Comparison of ENCODE assay signal across 17 cellular contexts in the genomic region with DNA sequence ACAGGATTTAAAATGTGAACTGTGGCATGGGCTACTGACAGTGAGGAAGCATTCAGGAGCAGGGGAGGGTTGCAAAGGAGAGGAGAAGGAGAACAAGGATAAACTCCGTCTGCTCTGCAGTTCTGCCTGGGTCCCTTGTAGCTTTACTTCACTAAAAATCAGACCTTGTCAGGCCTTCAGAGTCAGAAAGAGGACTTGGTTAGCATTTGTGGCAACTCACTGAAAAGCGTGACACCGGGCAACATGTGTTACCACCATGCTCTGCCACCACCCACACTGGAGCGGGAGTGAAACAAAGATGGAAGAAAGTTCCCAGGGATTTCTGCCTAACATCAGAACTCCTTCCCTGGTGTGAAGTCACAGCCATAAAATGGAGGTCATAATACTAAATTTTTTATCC. TPM values are rescaled to one million over a fixed set of nuclear protein-coding genes. Genes with fewer than 3 reads are reported as not detected.
A peak's percentile ranks its signal among the peaks of the same experiment; 100 is the strongest.
DNase-seq lines count a peak whose midpoint lies in the region; FAIRE-seq lines count a peak whose summit lies in the region.
"Had no signal": no experiment of that assay in that cellular context is flagged by ENCODE, and none has a peak within 500 bp of the region (broad histone marks: within the 10 kb centered on the region; RNA-seq: fewer than 3 reads in every experiment).

No MANE protein-coding gene starts in this region.

- no peaks in the 10 kb centered on the region for H3K27me3 ChIP-seq in duodenal mucosa (ENCODE audit: control insufficient read depth in 1 of 2, insufficient read depth in 2 of 2, low read length in 2 of 2)
- H3K27me3 ChIP-seq: gastrocnemius medialis had no signal

- no peaks in the 10 kb centered on the region for H3K27me3 Mint-ChIP-seq in activated CD4-positive, alpha-beta T cell treated with anti-CD3 and anti-CD28 coated beads, Interleukin-2, amount 10 ng/mL, durations not matched to agents 24 days and 14 days
- H3K27me3 Mint-ChIP-seq in T-helper 2 cell treated with Interferon-gamma antibody and Interleukin-4, amounts not matched to agents 5 μg/mL and 100 μg/mL, for 36 hours (ENCODE audit: low read depth), result no peaks in the 10 kb centered on the region

- no peaks in the 10 kb centered on the region for H3K9me3 Mint-ChIP-seq in activated CD4-positive, alpha-beta T cell treated with anti-CD3 and anti-CD28 coated beads, Interleukin-2, amount 10 ng/mL, durations not matched to agents 24 days and 14 days
- no peaks in the 10 kb centered on the region for H3K9me3 Mint-ChIP-seq in T-helper 2 cell treated with Interferon-gamma antibody and Interleukin-4, amounts not matched to agents 5 μg/mL and 100 μg/mL, for 36 hours
- H3K9me3 Mint-ChIP-seq: brain, endodermal cell, H9 had no signal

- peaks cover 46% of the 10 kb centered on the region for H3K4me1 Mint-ChIP-seq in activated CD4-positive, alpha-beta T cell treated with anti-CD3 and anti-CD28 coated beads, Interleukin-2, amount 10 ng/mL, durations not matched to agents 24 days and 14 days
- peaks cover 42% of the 10 kb centered on the region for H3K4me1 Mint-ChIP-seq in T-helper 2 cell treated with Interferon-gamma antibody and Interleukin-4, amounts not matched to agents 5 μg/mL and 100 μg/mL, for 36 hours (ENCODE audit: low read depth)
- H3K4me1 Mint-ChIP-seq: brain, endodermal cell, H9 had no signal

- no peak overlapping the region for H3K27ac ChIP-seq in duodenal mucosa (ENCODE audit: low read depth, low read length)
- H3K27ac ChIP-seq: gastrocnemius medialis had no signal

- peak; percentile 76 for DNase-seq in activated CD4-positive, alpha-beta T cell treated with anti-CD3 and anti-CD28 coated beads, Interleukin-2, amount 10 ng/mL, durations not matched to agents 24 days and 14 days
- no peak for DNase-seq in activated CD4-positive, alpha-beta T cell treated with anti-CD3 and anti-CD28 coated beads for 1 hour
- peak; percentile 37 for DNase-seq in T-helper 2 cell treated with Interferon-gamma antibody and Interleukin-4, amounts not matched to agents 5 μg/mL and 100 μg/mL, for 36 hours (ENCODE audit: low spot score)
- peak; percentile 62 for DNase-seq in stimulated activated CD4-positive, alpha-beta T cell treated with anti-CD3 and anti-CD28 coated beads, Interleukin-4, amount 100 ng/mL, for 24 hours
- DNase-seq in SHP77 (lab: John Stamatoyannopoulos, UW) (no peak), frontal cortex (ENCODE audit: low spot score in 2 of 2) (no peak), medulla oblongata (ENCODE audit: extremely low spot score) (no peak)
- DNase-seq: ACHN, endodermal cell, gastrocnemius medialis, H9, midbrain, NCI-H2029, NCI-H748 treated with DMSO at 0.1 percent for 48 hours had no signal

- peaks cover 0 to 3% of the 10 kb centered on the region in 2 donors for H3K4me1 ChIP-seq in duodenal mucosa (ENCODE audit: control insufficient read depth in 1 of 2, insufficient read depth in 2 of 2, low read length in 2 of 2)

- H3K27ac Mint-ChIP-seq in activated CD4-positive, alpha-beta T cell treated with anti-CD3 and anti-CD28 coated beads, Interleukin-2, amount 10 ng/mL, durations not matched to agents 24 days and 14 days, result peak overlapping the region; percentile 90
- H3K27ac Mint-ChIP-seq in T-helper 2 cell treated with Interferon-gamma antibody and Interleukin-4, amounts not matched to agents 5 μg/mL and 100 μg/mL, for 36 hours, result peak overlapping the region; percentile 80
- H3K27ac Mint-ChIP-seq: brain, endodermal cell, H9 had no signal

- H3K4me3 ChIP-seq in duodenal mucosa (ENCODE audit: low read depth in 1 of 2, low read length in 2 of 2), result peak overlapping the region; percentile 34 to 53
- H3K4me3 ChIP-seq: gastrocnemius medialis had no signal

- no peaks in the 10 kb centered on the region for H3K36me3 ChIP-seq in duodenal mucosa (ENCODE audit: control insufficient read depth in 1 of 2, insufficient read depth in 2 of 2, low read length in 2 of 2)
- H3K36me3 ChIP-seq: gastrocnemius medialis had no signal

- H3K36me3 Mint-ChIP-seq in activated CD4-positive, alpha-beta T cell treated with anti-CD3 and anti-CD28 coated beads, Interleukin-2, amount 10 ng/mL, durations not matched to agents 24 days and 14 days (ENCODE audit: low read depth), result peaks cover 15% of the 10 kb centered on the region
- peaks cover 43% of the 10 kb centered on the region for H3K36me3 Mint-ChIP-seq in T-helper 2 cell treated with Interferon-gamma antibody and Interleukin-4, amounts not matched to agents 5 μg/mL and 100 μg/mL, for 36 hours (ENCODE audit: low read depth)
- H3K36me3 Mint-ChIP-seq: brain had no signal

- H3K9me3 ChIP-seq in duodenal mucosa (ENCODE audit: control insufficient read depth in 1 of 2, low read length in 2 of 2), result no peaks in the 10 kb centered on the region
- H3K9me3 ChIP-seq: gastrocnemius medialis had no signal

- H3K9ac ChIP-seq in duodenal mucosa (ENCODE audit: low read depth in 1 of 2, low read length in 2 of 2), result peak overlapping the region in 1 of 2 donors; percentile 46

- no peak for FAIRE-seq in frontal cortex (lab: Jason Lieb, UNC)

- H3K4me3 Mint-ChIP-seq in activated CD4-positive, alpha-beta T cell treated with anti-CD3 and anti-CD28 coated beads, Interleukin-2, amount 10 ng/mL, durations not matched to agents 24 days and 14 days, result peak overlapping the region; percentile 90
- H3K4me3 Mint-ChIP-seq in T-helper 2 cell treated with Interferon-gamma antibody and Interleukin-4, amounts not matched to agents 5 μg/mL and 100 μg/mL, for 36 hours, result peak overlapping the region; percentile 89
- H3K4me3 Mint-ChIP-seq: brain, endodermal cell, H9 had no signal

- intact Hi-C loops in activated CD4-positive, alpha-beta T cell treated with anti-CD3 and anti-CD28 coated beads, Interleukin-2, amount 10 ng/mL, durations not matched to agents 24 days and 14 days (cut with micrococcal nuclease), result loop anchor here (2.0 to 5.0 kb wide), 4 partner anchors 13 to 1482 kb away; no protein-coding TSS in a partner anchor

RNA-seq across cellular contexts. Expression of a gene that starts 19.3 kb away (rescaled TPM):
- 84.9 and 93.7 TPM in 2 replicates for total RNA-seq in activated CD4-positive, alpha-beta T cell treated with anti-CD3 and anti-CD28 coated beads, Interleukin-2, amount 10 ng/mL, durations not matched to agents 24 days and 14 days
- 1.6 TPM for total RNA-seq in frontal cortex
- total RNA-seq: endodermal cell, H9, LHCN-M2 had no signal

Comparison
In these comparisons a context has a peak if more than half of its experiments do, and no peak if none do; other contexts are left out.
1. DNase-seq: peak in activated CD4-positive, alpha-beta T cell treated with anti-CD3 and anti-CD28 coated beads, Interleukin-2, amount 10 ng/mL, durations not matched to agents 24 days and 14 days (single experiment), T-helper 2 cell treated with Interferon-gamma antibody and Interleukin-4, amounts not matched to agents 5 μg/mL and 100 μg/mL, for 36 hours (single experiment) and stimulated activated CD4-positive, alpha-beta T cell treated with anti-CD3 and anti-CD28 coated beads, Interleukin-4, amount 100 ng/mL, for 24 hours (single experiment); none in activated CD4-positive, alpha-beta T cell treated with anti-CD3 and anti-CD28 coated beads for 1 hour (single experiment), SHP77 (0 of 2), frontal cortex (0 of 2) and medulla oblongata (single experiment).
2. RNA of a gene that starts 19.3 kb away (total RNA-seq): 84.9 to 93.7 TPM in activated CD4-positive, alpha-beta T cell treated with anti-CD3 and anti-CD28 coated beads, Interleukin-2, amount 10 ng/mL, durations not matched to agents 24 days and 14 days; 1.6 TPM in frontal cortex (single experiment); every median in the first group is over 10 times any median in the second.